9 cellular contexts compared by ENCODE assay signal in genomic region chr19:39951686-39952085, GRCh38. TPM values are rescaled to one million over a fixed set of nuclear protein-coding genes. Genes with fewer than 3 reads are reported as not detected.
DNase-seq lines count a peak whose midpoint lies in the region; ATAC-seq, FAIRE-seq and TF ChIP-seq lines count a peak whose summit lies in the region.
"Had no signal": no experiment of that assay in that cellular context is flagged by ENCODE, and none has a peak within 500 bp of the region (broad histone marks: within the 10 kb centered on the region; RNA-seq: fewer than 3 reads in every experiment).

No MANE protein-coding gene starts in this region.

- no peak overlapping the region for H3K4me3 Mint-ChIP-seq in activated naive CD4-positive, alpha-beta T cell treated with anti-CD3 and anti-CD28 coated beads, Interleukin-2, amount 10 ng/mL, durations not matched to agents 7 days and 5 days
- no peak overlapping the region for H3K4me3 Mint-ChIP-seq in activated CD8-positive, alpha-beta memory T cell treated with anti-CD3 and anti-CD28 coated beads, Interleukin-2, amount 10 ng/mL, durations not matched to agents 7 days and 5 days

- DNase-seq in activated naive CD4-positive, alpha-beta T cell treated with anti-CD3 and anti-CD28 coated beads, Interleukin-2, amount 10 ng/mL, durations not matched to agents 7 days and 5 days = no peak
- DNase-seq in activated naive CD4-positive, alpha-beta T cell (lab: John Stamatoyannopoulos, UW) = no peak
- DNase-seq in activated CD8-positive, alpha-beta memory T cell treated with anti-CD3 and anti-CD28 coated beads, Interleukin-2, amount 10 ng/mL, durations not matched to agents 7 days and 5 days = peak; percentile 35
- DNase-seq in foreskin fibroblast (peak; percentile 60 to 66), kidney (no peak), NCI-H2029 (lab: John Stamatoyannopoulos, UW) (no peak)
- DNase-seq: RPMI8226 had no signal

- H3K36me3 ChIP-seq in kidney (ENCODE audit: control insufficient read depth in 1 of 2, insufficient read depth in 2 of 2, low read length in 2 of 2) = no peaks in the 10 kb centered on the region

- FAIRE-seq in kidney (lab: Jason Lieb, UNC) = no peak

- CTCF ChIA-PET in activated naive CD4-positive, alpha-beta T cell treated with anti-CD3 and anti-CD28 coated beads, Interleukin-2, amount 10 ng/mL, durations not matched to agents 7 days and 5 days (lab: Charles Lee) = interaction anchor here (0.6 to 2.0 kb wide), 4 partner anchors 9 to 869 kb away, joined by 3 to 10 read pairs (median 6); partner anchors contain the start of genes FCGBP and PSMC4
- CTCF ChIA-PET in activated CD8-positive, alpha-beta memory T cell treated with anti-CD3 and anti-CD28 coated beads, Interleukin-2, amount 10 ng/mL, durations not matched to agents 7 days and 5 days (lab: Charles Lee) = interaction anchor here (0.8 to 1.5 kb wide), 2 partner anchors 10 to 18 kb away, joined by 3 to 5 read pairs; no protein-coding TSS in a partner anchor

- peaks cover 25% of the 10 kb centered on the region for H3K36me3 Mint-ChIP-seq in activated naive CD4-positive, alpha-beta T cell treated with anti-CD3 and anti-CD28 coated beads, Interleukin-2, amount 10 ng/mL, durations not matched to agents 7 days and 5 days
- H3K36me3 Mint-ChIP-seq in activated CD8-positive, alpha-beta memory T cell treated with anti-CD3 and anti-CD28 coated beads, Interleukin-2, amount 10 ng/mL, durations not matched to agents 7 days and 5 days = peaks cover 8% of the 10 kb centered on the region

- H3K9me3 ChIP-seq in kidney (ENCODE audit: control insufficient read depth in 1 of 2, low read length in 2 of 2) = no peaks in the 10 kb centered on the region

- no peaks in the 10 kb centered on the region for H3K27me3 Mint-ChIP-seq in activated naive CD4-positive, alpha-beta T cell treated with anti-CD3 and anti-CD28 coated beads, Interleukin-2, amount 10 ng/mL, durations not matched to agents 7 days and 5 days
- no peaks in the 10 kb centered on the region for H3K27me3 Mint-ChIP-seq in activated CD8-positive, alpha-beta memory T cell treated with anti-CD3 and anti-CD28 coated beads, Interleukin-2, amount 10 ng/mL, durations not matched to agents 7 days and 5 days

- TF ChIP-seq CTCF in foreskin fibroblast (IDR thresholded peaks at IDR 0.05; ENCODE audit: low read depth, low read length) (no peak), kidney (IDR thresholded peaks at IDR 0.05; ENCODE audit: borderline replicate concordance, extremely low read depth, insufficient read depth) (no peak)

- no peak overlapping the region for H3K9ac ChIP-seq in kidney (ENCODE audit: low read length in 2 of 2)

- no peak overlapping the region for H3K4me3 ChIP-seq in foreskin fibroblast (ENCODE audit: low read depth in 1 of 2, low read length in 2 of 2)
- H3K4me3 ChIP-seq in kidney (ENCODE audit: low read length in 2 of 2) = no peak overlapping the region

- peak overlapping the region; percentile 99 for H3K27ac Mint-ChIP-seq in activated naive CD4-positive, alpha-beta T cell treated with anti-CD3 and anti-CD28 coated beads, Interleukin-2, amount 10 ng/mL, durations not matched to agents 7 days and 5 days
- H3K27ac Mint-ChIP-seq in activated CD8-positive, alpha-beta memory T cell treated with anti-CD3 and anti-CD28 coated beads, Interleukin-2, amount 10 ng/mL, durations not matched to agents 7 days and 5 days = no peak overlapping the region

- H3K4me1 Mint-ChIP-seq in activated naive CD4-positive, alpha-beta T cell treated with anti-CD3 and anti-CD28 coated beads, Interleukin-2, amount 10 ng/mL, durations not matched to agents 7 days and 5 days = peaks cover 59% of the 10 kb centered on the region
- peaks cover 30% of the 10 kb centered on the region for H3K4me1 Mint-ChIP-seq in activated CD8-positive, alpha-beta memory T cell treated with anti-CD3 and anti-CD28 coated beads, Interleukin-2, amount 10 ng/mL, durations not matched to agents 7 days and 5 days

- ATAC-seq in activated CD8-positive, alpha-beta memory T cell treated with anti-CD3 and anti-CD28 coated beads, Interleukin-2, amount 10 ng/mL, durations not matched to agents 7 days and 5 days = no peak
- ATAC-seq in HG02610 (IDR thresholded peaks at IDR 0.05; ENCODE audit: unreplicated experiment) = no peak

- H3K27ac ChIP-seq in temporal lobe (ENCODE audit: low read depth, low read length) (peak overlapping the region; percentile 78), kidney (ENCODE audit: low read depth in 2 of 2, low read length in 2 of 2) (no peak overlapping the region)

- intact Hi-C loops in kidney (cut with DNase I) = no loop called here

- no peaks in the 10 kb centered on the region for H3K4me1 ChIP-seq in kidney (ENCODE audit: control insufficient read depth in 1 of 2, insufficient read depth in 1 of 2, low read depth in 1 of 2, low read length in 2 of 2)

- peaks cover 19% of the 10 kb centered on the region for H3K9me3 Mint-ChIP-seq in activated naive CD4-positive, alpha-beta T cell treated with anti-CD3 and anti-CD28 coated beads, Interleukin-2, amount 10 ng/mL, durations not matched to agents 7 days and 5 days
- no peaks in the 10 kb centered on the region for H3K9me3 Mint-ChIP-seq in activated CD8-positive, alpha-beta memory T cell treated with anti-CD3 and anti-CD28 coated beads, Interleukin-2, amount 10 ng/mL, durations not matched to agents 7 days and 5 days (ENCODE audit: low read depth)

RNA-seq across cellular contexts. Expression of gene FCGBP, which starts 17.3 kb away (rescaled TPM):
- 1 to 10 TPM in 1 of 2 experiments, under 1 TPM in 1; 0.93 to 3.2 TPM for total RNA-seq in activated CD8-positive, alpha-beta memory T cell treated with anti-CD3 and anti-CD28 coated beads, Interleukin-2, amount 10 ng/mL, durations not matched to agents 7 days and 5 days
- total RNA-seq in temporal lobe (2.5 TPM), kidney (51.7 TPM)
- 7.6 TPM for polyA plus RNA-seq in kidney (ENCODE audit: insufficient read depth, low read depth, low replicate concordance)

RNA-seq across cellular contexts. Expression of gene PSMC4, which starts 19.3 kb away (rescaled TPM):
- 100 to 1,000 TPM in 1 of 2 experiments, 10 to 100 TPM in 1; 94.5 to 141 TPM for total RNA-seq in activated CD8-positive, alpha-beta memory T cell treated with anti-CD3 and anti-CD28 coated beads, Interleukin-2, amount 10 ng/mL, durations not matched to agents 7 days and 5 days
- total RNA-seq in temporal lobe (52.6 TPM), kidney (84.7 TPM)
- 113 TPM for polyA plus RNA-seq in kidney (ENCODE audit: insufficient read depth, low read depth, low replicate concordance)

RNA-seq across cellular contexts. Expression of gene ZNF546, which starts 45.2 kb away (rescaled TPM):
- total RNA-seq in activated CD8-positive, alpha-beta memory T cell treated with anti-CD3 and anti-CD28 coated beads, Interleukin-2, amount 10 ng/mL, durations not matched to agents 7 days and 5 days = 1 to 10 TPM; 5.0 to 6.5 TPM
- total RNA-seq in temporal lobe (14.0 TPM), kidney (7.3 TPM)
- polyA plus RNA-seq in kidney (ENCODE audit: insufficient read depth, low read depth, low replicate concordance) = 3.4 TPM

Comparison
In these comparisons a context has a peak if more than half of its experiments do, and no peak if none do; other contexts are left out.
1. DNase-seq: peak in activated CD8-positive, alpha-beta memory T cell treated with anti-CD3 and anti-CD28 coated beads, Interleukin-2, amount 10 ng/mL, durations not matched to agents 7 days and 5 days (single experiment) and foreskin fibroblast (2 of 2); none in activated naive CD4-positive, alpha-beta T cell treated with anti-CD3 and anti-CD28 coated beads, Interleukin-2, amount 10 ng/mL, durations not matched to agents 7 days and 5 days (single experiment), activated naive CD4-positive, alpha-beta T cell (0 of 4), kidney (single experiment) and NCI-H2029 (single experiment).
2. RNA of gene FCGBP, which starts 17.3 kb away (total RNA-seq): 51.7 TPM in kidney (single experiment); 0.93 to 3.2 TPM in activated CD8-positive, alpha-beta memory T cell treated with anti-CD3 and anti-CD28 coated beads, Interleukin-2, amount 10 ng/mL, durations not matched to agents 7 days and 5 days and 2.5 TPM in temporal lobe (single experiment); every median in the first group is over 10 times any median in the second.